21 cellular contexts compared by ENCODE assay signal in the genomic region with DNA sequence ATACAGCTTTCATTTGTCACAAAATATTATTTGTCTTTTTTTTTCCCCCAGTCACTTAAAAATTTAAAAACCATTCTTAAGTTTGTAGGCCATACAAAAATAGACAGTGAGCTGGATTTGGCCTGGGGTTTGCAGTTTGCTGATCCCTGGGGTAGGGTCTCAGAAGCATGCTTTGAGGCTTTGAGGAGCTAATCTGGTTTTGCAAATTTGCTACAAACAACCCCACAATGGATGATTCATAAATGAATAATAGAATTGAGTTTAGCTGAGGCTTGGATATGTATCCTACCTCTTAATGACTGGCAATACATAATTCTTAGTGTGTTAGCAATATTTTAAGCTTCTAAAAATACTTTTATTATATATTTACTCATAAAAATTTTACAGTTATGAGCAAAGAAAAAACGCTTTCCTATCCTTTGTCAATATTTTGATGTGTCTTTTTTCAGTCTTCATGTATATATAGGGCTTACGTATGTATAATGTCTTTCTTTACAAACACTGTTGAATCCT. TPM values are rescaled to one million over a fixed set of nuclear protein-coding genes. Genes with fewer than 3 reads are reported as not detected.
DNase-seq lines count a peak whose midpoint lies in the region; ATAC-seq, FAIRE-seq and TF ChIP-seq lines count a peak whose summit lies in the region.
"Had no signal": no experiment of that assay in that cellular context is flagged by ENCODE, and none has a peak within 500 bp of the region (broad histone marks: within the 10 kb centered on the region; RNA-seq: fewer than 3 reads in every experiment).

No MANE protein-coding gene starts in this region.

- ATAC-seq in GM19455 (IDR thresholded peaks at IDR 0.05; ENCODE audit: unreplicated experiment) (no peak), GM18517 (IDR thresholded peaks at IDR 0.05; ENCODE audit: unreplicated experiment) (no peak)
- ATAC-seq: HepG2, K562, Panc1 had no signal

- H3K18ac ChIP-seq in trophoblast cell (ENCODE audit: low read length): no peak overlapping the region

- no peak overlapping the region for H2BK5ac ChIP-seq in trophoblast cell (ENCODE audit: low read depth, low read length, poor library complexity)

- H3K27ac ChIP-seq in GM23248 (no peak overlapping the region), trophoblast cell (ENCODE audit: low read depth, low read length) (peak overlapping the region; percentile 54)

- H4K12ac ChIP-seq in trophoblast cell (ENCODE audit: low read depth, low read length): no peak overlapping the region

- H3K9me3 ChIP-seq in GM23248 (ENCODE audit: low read depth) (no peaks in the 10 kb centered on the region), MG63 (no peaks in the 10 kb centered on the region), trophoblast cell (ENCODE audit: insufficient read depth, low read depth, low read length) (no peaks in the 10 kb centered on the region)
- H3K9me3 ChIP-seq: HAP-1 had no signal

- no peak for FAIRE-seq in bronchial epithelial cell (lab: Jason Lieb, UNC)
- FAIRE-seq: HepG2, K562 had no signal

- no peak overlapping the region for H4K91ac ChIP-seq in trophoblast cell (ENCODE audit: low read depth, low read length)

- H3K23ac ChIP-seq in trophoblast cell (ENCODE audit: low read length): no peak overlapping the region

- H3K9ac ChIP-seq in GM23248 (no peak overlapping the region), trophoblast cell (ENCODE audit: low read length) (no peak overlapping the region)

- H3K4me3 ChIP-seq in GM23248: no peak overlapping the region
- no peak overlapping the region for H3K4me3 ChIP-seq in MG63
- H3K4me3 ChIP-seq in bronchial epithelial cell (ENCODE audit: low read depth, low read length): no peak overlapping the region
- no peak overlapping the region for H3K4me3 ChIP-seq in trophoblast cell (ENCODE audit: low read depth, low read length)
- H3K4me3 ChIP-seq: HAP-1, K562 had no signal

- DNase-seq in GM23248 (peak; percentile 27), MG63 (peak; percentile 24), bronchial epithelial cell (ENCODE audit: low read depth) (peak; percentile 19), trophoblast cell (no peak), NK-92 (lab: John Stamatoyannopoulos, UW; ENCODE audit: unreplicated experiment) (no peak)
- DNase-seq: 8988T, ACHN, GOT3, MM.1S, NCI-H1417, NCI-H1694, NCI-H2029 treated with DMSO at 0.1 percent for 48 hours, NCI-H2227 treated with DMSO at 0.1 percent for 48 hours, NCI-H526 treated with DMSO at 0.1 percent for 48 hours, SHP77 treated with DMSO at 0.1 percent for 48 hours had no signal

- no peak for TF ChIP-seq CTCF in bronchial epithelial cell (IDR thresholded peaks at IDR 0.05; ENCODE audit: insufficient read depth, low read length, severe bottlenecking)

- H3F3A ChIP-seq in GM23248 (ENCODE audit: insufficient read depth): peaks cover 41% of the 10 kb centered on the region

- no peaks in the 10 kb centered on the region for H3K9me2 ChIP-seq in GM23248 (ENCODE audit: insufficient read depth)

- 51 to 60% methylated on average over 2 of the region's 2 CpGs for WGBS in GM23248 (ENCODE audit: low coverage in 1 of 2, low lambda C conversion rate in 2 of 2, missing lambda C conversion rate in 2 of 2), 2 experiments
- WGBS in trophoblast cell (ENCODE audit: extremely low coverage, insufficient coverage, insufficient read length): no CpG with 5 or more reads among the region's 2 CpGs

- no peak overlapping the region for H3K14ac ChIP-seq in trophoblast cell (ENCODE audit: low read length)

- H3K4me1 ChIP-seq in GM23248 (ENCODE audit: insufficient read depth): peaks cover 45% of the 10 kb centered on the region
- H3K4me1 ChIP-seq in trophoblast cell (ENCODE audit: control insufficient read depth in 1 of 2, insufficient read depth in 2 of 2, low read length in 2 of 2): peaks cover 4 to 18% of the 10 kb centered on the region in 2 experiments
- H3K4me1 ChIP-seq: HAP-1 had no signal

- no peak overlapping the region for H4K8ac ChIP-seq in trophoblast cell (ENCODE audit: low read depth, low read length)

- no peak overlapping the region for H2BK12ac ChIP-seq in trophoblast cell (ENCODE audit: low read length)

- H2BK120ac ChIP-seq in trophoblast cell (ENCODE audit: insufficient read depth, low read length, poor library complexity): peak overlapping the region; percentile 66

- H3K4me2 ChIP-seq in GM23248 (ENCODE audit: unreplicated experiment) (no peak overlapping the region), trophoblast cell (ENCODE audit: low read length) (no peak overlapping the region)

- in situ Hi-C loops in GM23248 (cut with MboI): no loop called here

- H3K4ac ChIP-seq in trophoblast cell (ENCODE audit: low read depth, low read length): no peak overlapping the region

- no peak overlapping the region for H2AFZ ChIP-seq in GM23248
- no peak overlapping the region for H2AFZ ChIP-seq in trophoblast cell (ENCODE audit: insufficient read depth, low read length, poor library complexity)

- no peaks in the 10 kb centered on the region; the same call in 1 of the 2 replicates for H3K36me3 ChIP-seq in GM23248 (ENCODE audit: low read depth)
- H3K36me3 ChIP-seq in MG63: no peaks in the 10 kb centered on the region
- H3K36me3 ChIP-seq in bronchial epithelial cell (ENCODE audit: control insufficient read depth, insufficient read depth, low read length): no peaks in the 10 kb centered on the region
- no peaks in the 10 kb centered on the region for H3K36me3 ChIP-seq in trophoblast cell (ENCODE audit: control insufficient read depth in 1 of 2, insufficient read depth in 2 of 2, low read length in 2 of 2)
- H3K36me3 ChIP-seq: HAP-1 had no signal

- H4K20me1 ChIP-seq in GM23248 (ENCODE audit: insufficient read depth): no peaks in the 10 kb centered on the region; the same call in 1 of the 2 replicates

- H3K79me2 ChIP-seq in GM23248 (ENCODE audit: insufficient read depth) (peaks cover 29% of the 10 kb centered on the region; the same call in 1 of the 2 replicates), trophoblast cell (ENCODE audit: control insufficient read depth, insufficient read depth, low read length, poor library complexity) (no peaks in the 10 kb centered on the region)

- peaks cover 18% of the 10 kb centered on the region for H3K79me1 ChIP-seq in trophoblast cell (ENCODE audit: low read length)

- H2AK5ac ChIP-seq in trophoblast cell (ENCODE audit: low read length): no peak overlapping the region

- no peaks in the 10 kb centered on the region for H3K27me3 ChIP-seq in GM23248 (replicated peaks; ENCODE audit: insufficient read depth)
- H3K27me3 ChIP-seq in MG63: no peaks in the 10 kb centered on the region
- H3K27me3 ChIP-seq in bronchial epithelial cell (ENCODE audit: control insufficient read depth, insufficient read depth, low read length): no peaks in the 10 kb centered on the region
- H3K27me3 ChIP-seq in trophoblast cell (ENCODE audit: insufficient read depth, low read length): no peaks in the 10 kb centered on the region

RNA-seq across cellular contexts. Expression of a gene that starts 50.6 kb away (rescaled TPM):
- 12.0 and 20.9 TPM in 2 replicates for total RNA-seq in GM23248 (2014; rRNA removed; shearing (Covaris generic))
- polyA plus RNA-seq in GM23248 (2016; fragmentation: Nextera tagmentation; extraction: Ambion mirVana): 12.6 and 13.3 TPM in 2 replicates
- total RNA-seq in MG63 (2014; rRNA removed; shearing (Covaris generic); ENCODE audit: low replicate concordance): 1.4 and 2.3 TPM in 2 replicates
- total RNA-seq in bronchial epithelial cell: 0.26 and 0.51 TPM in 2 replicates
- 29.9 and 31.0 TPM in 2 replicates for polyA plus RNA-seq in trophoblast cell (2013)
- polyA plus RNA-seq: K562 had no signal

Comparison
In these comparisons a context has a peak if more than half of its experiments do, and no peak if none do; other contexts are left out.
1. DNase-seq: peak in GM23248 (single experiment), MG63 (single experiment) and bronchial epithelial cell (single experiment); none in trophoblast cell (0 of 2) and NK-92 (single experiment).